In genomic region chr1:1075148-1075935, GRCh38 we compare ENCODE assay signal across 25 cellular contexts. TPM values are rescaled to one million over a fixed set of nuclear protein-coding genes. Genes with fewer than 3 reads are reported as not detected.
DNase-seq lines count a peak whose midpoint lies in the region; ATAC-seq and TF ChIP-seq lines count a peak whose summit lies in the region.
"Had no signal": no experiment of that assay in that cellular context is flagged by ENCODE, and none has a peak within 500 bp of the region (broad histone marks: within the 10 kb centered on the region; RNA-seq: fewer than 3 reads in every experiment).

No MANE protein-coding gene starts in this region.

- H3K9me3 Mint-ChIP-seq in activated naive CD4-positive, alpha-beta T cell treated with anti-CD3 and anti-CD28 coated beads, Interleukin-2, amount 10 ng/mL, durations not matched to agents 7 days and 5 days: no peaks in the 10 kb centered on the region
- H3K9me3 Mint-ChIP-seq: activated naive CD4-positive, alpha-beta T cell treated with anti-CD3 and anti-CD28 coated beads for 36 hours; HFFc6; memory B cell; naive B cell had no signal

- peaks cover 4% of the 10 kb centered on the region for H3K4me1 Mint-ChIP-seq in activated naive CD4-positive, alpha-beta T cell treated with anti-CD3 and anti-CD28 coated beads, Interleukin-2, amount 10 ng/mL, durations not matched to agents 7 days and 5 days

- TF ChIP-seq CTCF in HEK293 (tag by site-specific recombination; IDR thresholded peaks at IDR 0.05): no peak
- TF ChIP-seq CTCF in spleen (IDR thresholded peaks at IDR 0.05 in 8 of 11, conservative IDR thresholded peaks at IDR 0.05 in 3 of 11): no peak

- H3K9me3 ChIP-seq in HEK293 (ENCODE audit: control insufficient read depth, insufficient read depth, low read depth, low read length) (no peaks in the 10 kb centered on the region), spleen (no peaks in the 10 kb centered on the region)
- H3K9me3 ChIP-seq: vagina had no signal

- 62 to 69% (median 65%) methylated on average over 8 to 21 of the region's 21 CpGs for WGBS in spleen, 5 donors

- POLR2A ChIA-PET in HEK293 (lab: Yijun Ruan, JAX): no interaction called here

- no peaks in the 10 kb centered on the region for H3K36me3 Mint-ChIP-seq in activated naive CD4-positive, alpha-beta T cell treated with anti-CD3 and anti-CD28 coated beads, Interleukin-2, amount 10 ng/mL, durations not matched to agents 7 days and 5 days
- H3K36me3 Mint-ChIP-seq: CD4-positive, CD25-positive, alpha-beta regulatory T cell; memory B cell; naive B cell had no signal

- intact Hi-C loops in left ventricle myocardium superior (cut with micrococcal nuclease) (no loop called here), spleen (cut with DNase I; ENCODE audit: low total_unique reads) (no loop called here)

- peak; percentile 8 for DNase-seq in activated naive CD4-positive, alpha-beta T cell treated with anti-CD3 and anti-CD28 coated beads, Interleukin-2, amount 10 ng/mL, durations not matched to agents 7 days and 5 days
- DNase-seq in activated naive CD4-positive, alpha-beta T cell (lab: John Stamatoyannopoulos, UW): no peak
- DNase-seq in left ventricle myocardium superior (peak; percentile 19), spleen (peak; percentile 63), NCI-H1436 treated with DMSO at 0.1 percent for 48 hours (lab: John Stamatoyannopoulos, UW) (no peak), NCI-H2081 treated with DMSO at 0.1 percent for 48 hours (lab: John Stamatoyannopoulos, UW) (no peak)
- DNase-seq: ACHN; activated CD4-positive, alpha-beta T cell treated with anti-CD3 and anti-CD28 coated beads, Interleukin-2, amount 50 U/mL, for 1 hour; activated naive CD4-positive, alpha-beta T cell treated with anti-CD3 and anti-CD28 coated beads for 36 hours; anterior cingulate cortex; effector memory CD4-positive, alpha-beta T cell; HFFc6; KBM-7; naive B cell; NCI-H187; NCI-H345 had no signal

- H3K27ac ChIP-seq in HEK293 (ENCODE audit: extremely low read depth, low read depth, low read length) (no peak overlapping the region), spleen (no peak overlapping the region)
- H3K27ac ChIP-seq: SK-N-MC, vagina had no signal

- no peaks in the 10 kb centered on the region for H3K36me3 ChIP-seq in HEK293 (ENCODE audit: control insufficient read depth in 2 of 2, insufficient read depth in 1 of 2, low read length in 2 of 2)
- no peaks in the 10 kb centered on the region for H3K36me3 ChIP-seq in spleen
- H3K36me3 ChIP-seq: vagina had no signal

- no peak overlapping the region for H3K27ac Mint-ChIP-seq in activated naive CD4-positive, alpha-beta T cell treated with anti-CD3 and anti-CD28 coated beads, Interleukin-2, amount 10 ng/mL, durations not matched to agents 7 days and 5 days
- H3K27ac Mint-ChIP-seq: activated naive CD4-positive, alpha-beta T cell treated with anti-CD3 and anti-CD28 coated beads for 36 hours; HFFc6; memory B cell had no signal

- ATAC-seq in left ventricle myocardium superior (no peak), GM21423 (IDR thresholded peaks at IDR 0.05; ENCODE audit: unreplicated experiment) (no peak)

- H3K4me3 Mint-ChIP-seq in activated naive CD4-positive, alpha-beta T cell treated with anti-CD3 and anti-CD28 coated beads, Interleukin-2, amount 10 ng/mL, durations not matched to agents 7 days and 5 days: no peak overlapping the region
- H3K4me3 Mint-ChIP-seq: activated naive CD4-positive, alpha-beta T cell treated with anti-CD3 and anti-CD28 coated beads for 36 hours; HFFc6; memory B cell; naive B cell had no signal

- H3K27me3 ChIP-seq in spleen (replicated peaks in 1 of 7): peaks cover 0 to 70% (median 39%) of the 10 kb centered on the region in 7 donors
- H3K27me3 ChIP-seq: vagina had no signal

- CTCF ChIA-PET in activated naive CD4-positive, alpha-beta T cell treated with anti-CD3 and anti-CD28 coated beads, Interleukin-2, amount 10 ng/mL, durations not matched to agents 7 days and 5 days (lab: Charles Lee): interaction anchor here (1.4 kb wide), 1 partner anchor 11 kb away, joined by 3 read pairs; no protein-coding TSS in a partner anchor
- CTCF ChIA-PET in HEK293 (lab: Yijun Ruan, JAX): interaction anchor here (0.6 to 0.8 kb wide), 2 partner anchors 58 to 91 kb away, joined by 3 read pairs; no protein-coding TSS in a partner anchor

- H3K4me3 ChIP-seq in HEK293 (ENCODE audit: low read depth, low read length): no peak overlapping the region
- no peak overlapping the region for H3K4me3 ChIP-seq in spleen
- H3K4me3 ChIP-seq: SK-N-MC, skin epidermis, vagina had no signal

- no peak for TF ChIP-seq POLR2A in spleen (IDR thresholded peaks at IDR 0.05)

- H3K27me3 Mint-ChIP-seq in activated naive CD4-positive, alpha-beta T cell treated with anti-CD3 and anti-CD28 coated beads, Interleukin-2, amount 10 ng/mL, durations not matched to agents 7 days and 5 days: peaks cover 29% of the 10 kb centered on the region

- peaks cover 3% of the 10 kb centered on the region; the same call in 1 of the 2 replicates for H3K4me1 ChIP-seq in HEK293 (ENCODE audit: control insufficient read depth, insufficient read depth, low read length)
- H3K4me1 ChIP-seq in spleen: peaks cover 10 to 18% (median 13%) of the 10 kb centered on the region in 6 donors

TF ChIP-seq in HEK293, 187 proteins besides CTCF, POLR2A, EP300 and RAD21 (continues in another document):
- no peak for TF ChIP-seq ZBTB10 (tag by site-specific recombination; IDR thresholded peaks at IDR 0.05)
- TF ChIP-seq ZNF394 (tag by site-specific recombination; IDR thresholded peaks at IDR 0.05; ENCODE audit: borderline replicate concordance): no peak
- no peak for TF ChIP-seq ZNF660 (tag by site-specific recombination; IDR thresholded peaks at IDR 0.05)
- TF ChIP-seq ZNF530 (tag by site-specific recombination; IDR thresholded peaks at IDR 0.05; ENCODE audit: low read depth): no peak
- no peak for TF ChIP-seq ZNF48 (tag by site-specific recombination; IDR thresholded peaks at IDR 0.05)
- no peak for TF ChIP-seq ZNF354C (tag by site-specific recombination; IDR thresholded peaks at IDR 0.05; ENCODE audit: borderline replicate concordance, low read depth)
- TF ChIP-seq ZIC2 (tag by site-specific recombination; IDR thresholded peaks at IDR 0.05): peak; percentile 87
- peak; percentile 74 for TF ChIP-seq GLIS2 (tag by site-specific recombination; IDR thresholded peaks at IDR 0.05)
- no peak for TF ChIP-seq SCRT1 (tag by site-specific recombination; IDR thresholded peaks at IDR 0.05; ENCODE audit: borderline replicate concordance)
- TF ChIP-seq ZNF280C (tag by site-specific recombination; IDR thresholded peaks at IDR 0.05): no peak

RNA-seq across cellular contexts. Expression of gene RNF223, which starts 1.2 kb away (rescaled TPM):
- total RNA-seq in left ventricle myocardium superior (not detected), spleen (not detected)
- not detected for polyA plus RNA-seq in spleen
- total RNA-seq: activated naive CD4-positive, alpha-beta T cell treated with anti-CD3 and anti-CD28 coated beads for 36 hours; CD4-positive, CD25-positive, alpha-beta regulatory T cell; cerebellum; HFFc6; subcutaneous adipose tissue had no signal
- polyA plus RNA-seq: CD4-positive, CD25-positive, alpha-beta regulatory T cell had no signal

RNA-seq across cellular contexts. Expression of gene C1orf159, which starts 40.5 kb away (rescaled TPM):
- total RNA-seq in left ventricle myocardium superior: 4.0 TPM
- total RNA-seq in spleen: 10 to 100 TPM; 12.1 to 22.5 (median 18.7) TPM
- polyA plus RNA-seq in spleen: 10 to 100 TPM in 2 of 3 donors, 1 to 10 TPM in 1; 8.5 to 25.7 (median 24.1) TPM

RNA-seq across cellular contexts. Expression of gene AGRN, which starts 55.4 kb away (rescaled TPM):
- total RNA-seq in left ventricle myocardium superior (18.5 TPM), spleen (10 to 100 TPM; 10.6 to 27.2 (median 16.9) TPM)
- 10 to 100 TPM in 1 of 3 donors, 1 to 10 TPM in 2; 4.6 to 16.3 (median 5.6) TPM for polyA plus RNA-seq in spleen

Comparison
In these comparisons a context has a peak if more than half of its experiments do, and no peak if none do; other contexts are left out.
1. DNase-seq: peak in activated naive CD4-positive, alpha-beta T cell treated with anti-CD3 and anti-CD28 coated beads, Interleukin-2, amount 10 ng/mL, durations not matched to agents 7 days and 5 days (single experiment), left ventricle myocardium superior (single experiment) and spleen (single experiment); none in activated naive CD4-positive, alpha-beta T cell (0 of 4), NCI-H1436 treated with DMSO at 0.1 percent for 48 hours (single experiment) and NCI-H2081 treated with DMSO at 0.1 percent for 48 hours (single experiment).